ENCODE assay signal across 18 cellular contexts in the genomic region with DNA sequence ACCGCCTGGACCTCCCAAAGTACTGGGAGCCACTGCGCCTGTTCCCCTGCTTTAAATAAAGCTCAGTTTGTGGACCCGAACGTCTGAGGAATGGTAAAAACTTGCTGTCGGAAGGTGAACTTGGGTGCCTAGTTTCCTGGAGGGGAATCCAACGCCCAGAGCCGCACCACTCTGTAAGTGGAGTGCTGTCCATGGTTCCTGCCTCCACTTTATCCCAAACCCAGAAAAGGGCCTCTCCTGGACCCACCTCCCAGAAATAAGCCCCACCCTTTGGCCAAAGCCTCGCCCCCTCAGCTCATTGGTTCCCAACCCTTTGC.
"Had no signal": no experiment of that assay in that cellular context is flagged by ENCODE, and none has a peak within 500 bp of the region (broad histone marks: within the 10 kb centered on the region; RNA-seq: fewer than 3 reads in every experiment).

No MANE protein-coding gene starts in this region.

- ATAC-seq: gastroesophageal sphincter; left cardiac atrium; sciatic nerve; stimulated activated effector memory CD8-positive, alpha-beta T cell treated with anti-CD3 and anti-CD28 coated beads, Interleukin-12 subunit alpha, Interleukin-12 subunit beta, amount 100 ng/mL, for 72 hours; stimulated activated naive CD8-positive, alpha-beta T cell treated with anti-CD3 and anti-CD28 coated beads, Interleukin-15, amount 100 ng/mL, for 72 hours had no signal

- H3K27me3 Mint-ChIP-seq: activated T-cell treated with anti-CD3 and anti-CD28 coated beads, Interleukin-2, amount 50 U/mL, for 24 hours had no signal

- H3K9me3 ChIP-seq: gastroesophageal sphincter, vagina had no signal

- H3K27ac ChIP-seq: epithelial cell of prostate, gastroesophageal sphincter, vagina had no signal

- H3K4me3 Mint-ChIP-seq: activated naive CD4-positive, alpha-beta T cell treated with anti-CD3 and anti-CD28 coated beads for 36 hours; activated T-cell treated with anti-CD3 and anti-CD28 coated beads, Interleukin-2, amount 50 U/mL, for 24 hours had no signal

- H3K36me3 ChIP-seq: vagina had no signal

- H3K9me3 Mint-ChIP-seq: activated naive CD4-positive, alpha-beta T cell treated with anti-CD3 and anti-CD28 coated beads for 36 hours; activated naive CD8-positive, alpha-beta T cell treated with anti-CD3 and anti-CD28 coated beads, Interleukin-2, amount 10 ng/mL, durations not matched to agents 7 days and 5 days; activated T-cell treated with anti-CD3 and anti-CD28 coated beads, Interleukin-2, amount 50 U/mL, for 24 hours; endodermal cell; nephron progenitor cell; stimulated activated effector memory CD8-positive, alpha-beta T cell treated with anti-CD3 and anti-CD28 coated beads, Interleukin-12 subunit alpha, Interleukin-12 subunit beta, amount 100 ng/mL, for 72 hours; stimulated activated naive CD8-positive, alpha-beta T cell treated with anti-CD3 and anti-CD28 coated beads, Interleukin-15, amount 100 ng/mL, for 72 hours had no signal

- H3K27ac Mint-ChIP-seq: activated naive CD4-positive, alpha-beta T cell treated with anti-CD3 and anti-CD28 coated beads for 36 hours; activated naive CD8-positive, alpha-beta T cell treated with anti-CD3 and anti-CD28 coated beads, Interleukin-2, amount 10 ng/mL, durations not matched to agents 7 days and 5 days; activated T-cell treated with anti-CD3 and anti-CD28 coated beads, Interleukin-2, amount 50 U/mL, for 24 hours; endodermal cell; nephron progenitor cell; stimulated activated effector memory CD8-positive, alpha-beta T cell treated with anti-CD3 and anti-CD28 coated beads, Interleukin-12 subunit alpha, Interleukin-12 subunit beta, amount 100 ng/mL, for 72 hours had no signal

- H3K4me3 ChIP-seq: gastroesophageal sphincter, vagina had no signal

- DNase-seq: activated CD4-positive, alpha-beta T cell treated with anti-CD3 and anti-CD28 coated beads, Interleukin-2, amount 50 U/mL, for 4 hours; activated CD8-positive, alpha-beta memory T cell treated with anti-CD3 and anti-CD28 coated beads for 24 hours; activated CD8-positive, alpha-beta memory T cell treated with anti-CD3 and anti-CD28 coated beads, Interleukin-2, amount 50 U/mL, for 4 hours; activated naive CD8-positive, alpha-beta T cell treated with anti-CD3 and anti-CD28 coated beads, Interleukin-2, amount 10 ng/mL, durations not matched to agents 7 days and 5 days; activated T-cell treated with anti-CD3 and anti-CD28 coated beads, Interleukin-2, amount 50 U/mL, for 24 hours; amniotic stem cell; cerebellar nuclear complex; cortex of kidney; left cardiac atrium had no signal
